In the genomic region with DNA sequence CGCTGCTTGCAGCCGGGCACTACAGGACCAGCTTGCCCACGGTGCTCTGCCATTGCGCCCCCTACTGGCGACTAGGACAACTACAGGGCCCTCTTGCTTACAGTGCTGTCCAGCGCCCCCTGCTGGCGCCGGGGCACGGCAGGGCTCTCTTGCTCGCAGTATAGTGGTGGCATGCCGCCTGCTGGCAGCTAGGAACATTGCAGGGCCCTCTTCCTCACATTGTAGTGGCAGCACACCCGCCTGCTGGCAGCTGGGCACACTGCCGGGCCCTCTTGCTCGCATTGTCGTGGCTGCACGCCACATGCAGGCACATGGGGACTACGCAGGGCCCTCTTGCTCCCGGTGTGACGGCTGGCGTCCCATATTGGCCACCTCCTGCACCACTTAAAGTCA, we compare ENCODE assay signal across 8 cellular contexts. TPM values are rescaled to one million over a fixed set of nuclear protein-coding genes. Genes with fewer than 3 reads are reported as not detected.
DNase-seq lines count a peak whose midpoint lies in the region; ATAC-seq and TF ChIP-seq lines count a peak whose summit lies in the region.
"Not testable (repeated sequence)": the region's sequence is repeated elsewhere in the genome, so short reads cannot be mapped to it uniquely, and the experiment has no call there.

No MANE protein-coding gene starts in this region.

- not testable (repeated sequence) for H3K4me1 ChIP-seq in fibroblast of lung (ENCODE audit: control insufficient read depth, extremely low read depth, insufficient read depth, low read length); lung (ENCODE audit: control insufficient read depth in 2 of 2, insufficient read depth in 2 of 2, low read length in 2 of 2); upper lobe of left lung
- peaks cover 0 to 11% (median 0%) of the 10 kb centered on the region in 6 donors for H3K4me1 ChIP-seq in spleen

- 1 to 14% methylated on average over 20 of the region's 20 CpGs for WGBS in lung, 2 donors
- 1 to 21% (median 2%) methylated on average over 15 to 20 of the region's 20 CpGs for WGBS in spleen, 5 donors
- 7 to 9% methylated on average over 8 to 19 of the region's 20 CpGs for WGBS in upper lobe of left lung, 2 donors

- H3K27me3 Mint-ChIP-seq in activated naive CD8-positive, alpha-beta T cell: not testable (repeated sequence)

- not testable (repeated sequence) for H3K36me3 ChIP-seq in fibroblast of lung (ENCODE audit: control insufficient read depth, insufficient read depth, low read length); lung (ENCODE audit: control insufficient read depth in 2 of 2, insufficient read depth in 2 of 2, low read length in 2 of 2); spleen; upper lobe of left lung

- peak overlapping the region; percentile 56 for H3K27ac ChIP-seq in fibroblast of lung (ENCODE audit: insufficient read depth, low read length)
- peak overlapping the region; percentile 86 for H3K27ac ChIP-seq in lung (ENCODE audit: low read depth in 1 of 2, low read length in 1 of 2)
- H3K27ac ChIP-seq in spleen: peak overlapping the region; percentile 75 to 95 (median 90)
- peak overlapping the region; percentile 83 to 93 (median 90) for H3K27ac ChIP-seq in upper lobe of left lung

- TF ChIP-seq EP300 in upper lobe of left lung (IDR thresholded peaks at IDR 0.05): not testable (repeated sequence)

- not testable (repeated sequence) for TF ChIP-seq POLR2A in spleen (IDR thresholded peaks at IDR 0.05); upper lobe of left lung (IDR thresholded peaks at IDR 0.05)

- not testable (repeated sequence) for H3K27me3 ChIP-seq in fibroblast of lung (ENCODE audit: control insufficient read depth, insufficient read depth, low read length); lung (ENCODE audit: control insufficient read depth, insufficient read depth); spleen (replicated peaks in 1 of 7); upper lobe of left lung

- peak overlapping the region; percentile 94 for H3K27ac Mint-ChIP-seq in activated naive CD8-positive, alpha-beta T cell

- peak overlapping the region; percentile 94 for H3K4me3 Mint-ChIP-seq in activated naive CD8-positive, alpha-beta T cell

- TF ChIP-seq CTCF in GM10266 (IDR thresholded peaks at IDR 0.05; ENCODE audit: control insufficient read depth, insufficient read depth, low read depth, missing control alignments) (peak; percentile 81), fibroblast of lung (conservative IDR thresholded peaks at IDR 0.05 in 1 of 2, IDR thresholded peaks at IDR 0.05 in 1 of 2; ENCODE audit: low read depth in 1 of 2, low read length in 2 of 2) (peak; percentile 85 to 93), lung (IDR thresholded peaks at IDR 0.05; ENCODE audit: control extremely low read depth, extremely low read depth) (peak; percentile 99), spleen (IDR thresholded peaks at IDR 0.05 in 8 of 11, conservative IDR thresholded peaks at IDR 0.05 in 3 of 11) (peak; percentile 96 to 100 (median 100)), upper lobe of left lung (IDR thresholded peaks at IDR 0.05) (peak; percentile 100)

- not testable (repeated sequence) for H3K4me1 Mint-ChIP-seq in activated naive CD8-positive, alpha-beta T cell (ENCODE audit: low read depth)

- not testable (repeated sequence) for ATAC-seq in lung (ENCODE audit: insufficient read depth, low FRiP score)
- ATAC-seq in upper lobe of left lung (ENCODE audit: low FRiP score in 2 of 2): peak in 1 of 2 donors; percentile 53

- not testable (repeated sequence) for H3K79me2 ChIP-seq in fibroblast of lung (ENCODE audit: control insufficient read depth, insufficient read depth, low read length)

- H3K9me3 ChIP-seq in fibroblast of lung (ENCODE audit: control insufficient read depth, insufficient read depth, low read depth, low read length); lung (ENCODE audit: control insufficient read depth in 2 of 2, insufficient read depth in 1 of 2, low read length in 1 of 2); spleen; upper lobe of left lung: not testable (repeated sequence)

- not testable (repeated sequence) for H3K9ac ChIP-seq in fibroblast of lung (ENCODE audit: insufficient read depth, low read length)

- peak overlapping the region; percentile 23 to 56 (median 38) for H3K4me3 ChIP-seq in fibroblast of lung (replicated peaks in 1 of 4; ENCODE audit: control extremely low read depth in 1 of 4, insufficient read depth in 1 of 4, low read depth in 3 of 4, low read length in 4 of 4)
- peak overlapping the region; percentile 45 for H3K4me3 ChIP-seq in lung
- peak overlapping the region; percentile 26 to 76 (median 50) for H3K4me3 ChIP-seq in spleen
- peak overlapping the region; percentile 31 to 75 (median 58) for H3K4me3 ChIP-seq in upper lobe of left lung

- H2AFZ ChIP-seq in fibroblast of lung (ENCODE audit: low read length): not testable (repeated sequence)

- DNase-seq in GM10266 (ENCODE audit: extremely low spot score) (peak; percentile 31), HS-27A (ENCODE audit: low read depth) (peak; percentile 90), T-helper 2 cell (peak; percentile 65 to 94 (median 89)), fibroblast of lung (ENCODE audit: low read depth in 2 of 2) (peak; percentile 82 to 95), lung (ENCODE audit: low spot score) (peak; percentile 94), spleen (peak; percentile 97), upper lobe of left lung (peak in 1 of 2 donors; percentile 96)

- H3K4me2 ChIP-seq in fibroblast of lung (ENCODE audit: extremely low read depth, insufficient read depth, low read length): not testable (repeated sequence)

- not testable (repeated sequence) for H4K20me1 ChIP-seq in fibroblast of lung (ENCODE audit: control insufficient read depth, extremely low read depth, insufficient read depth, low read length)

- H3K36me3 Mint-ChIP-seq in activated naive CD8-positive, alpha-beta T cell: not testable (repeated sequence)

- not testable (repeated sequence) for H3K9me3 Mint-ChIP-seq in activated naive CD8-positive, alpha-beta T cell (ENCODE audit: low read depth)

- intact Hi-C loops in spleen (cut with DNase I; ENCODE audit: low total_unique reads): not testable (repeated sequence)

RNA-seq across cellular contexts. Expression of a gene that starts 23.0 kb away (rescaled TPM):
- total RNA-seq in fibroblast of lung (6.9 and 11.7 TPM in 2 replicates), lung (10 to 100 TPM; 22.7 to 39.8 TPM), spleen (10 to 100 TPM; 12.1 to 29.5 (median 17.8) TPM), upper lobe of left lung (10 to 100 TPM; 16.3 to 61.8 (median 23.0) TPM)
- polyA plus RNA-seq in fibroblast of lung (6.4 and 7.4 TPM in 2 replicates), lung (10 to 100 TPM; 10.6 to 16.3 TPM), spleen (10 to 100 TPM; 10.5 to 13.9 (median 10.9) TPM)
- polyA plus RNA-seq in fibroblast of lung (2012): 5.0 and 5.6 TPM in 2 replicates
- 13.2 and 14.9 TPM in 2 replicates for polyA minus RNA-seq in fibroblast of lung (ENCODE audit: low replicate concordance)
